16 cellular contexts compared by ENCODE assay signal in genomic region chr1:223000549-223001135, GRCh38.
"Had no signal": no experiment of that assay in that cellular context is flagged by ENCODE, and none has a peak within 500 bp of the region (broad histone marks: within the 10 kb centered on the region; RNA-seq: fewer than 3 reads in every experiment).

No MANE protein-coding gene starts in this region.

- H3K27me3 ChIP-seq: foreskin keratinocyte, neutrophil, sigmoid colon, spleen had no signal

- H3K36me3 ChIP-seq: neutrophil had no signal

- H3K9me3 ChIP-seq: left ventricle myocardium inferior, neutrophil, sigmoid colon, spleen had no signal

- H3K4me3 ChIP-seq: left ventricle myocardium inferior, sigmoid colon, spleen had no signal

- H3K27ac ChIP-seq: foreskin keratinocyte, left ventricle myocardium inferior, neutrophil, parathyroid adenoma, sigmoid colon, spleen had no signal

- H3K4me1 ChIP-seq: parathyroid adenoma had no signal

- ATAC-seq: activated naive CD4-positive, alpha-beta T cell treated with anti-CD3 and anti-CD28 coated beads, Interleukin-2, amount 50 U/mL, for 72 hours; natural killer cell; stimulated activated naive B cell treated with anti-CD40 and anti-IgM and Interleukin-4, amounts not matched to agents 10 μg/mL and 1 μg/mL and 100 μg/mL, for 72 hours had no signal

- DNase-seq: activated CD4-positive, alpha-beta T cell treated with anti-CD3 and anti-CD28 coated beads, Interleukin-2, amount 50 U/mL, for 4 hours; activated gamma-delta T cell treated with Interleukin-2 at 50 U/mL for 16 hours; dermis blood vessel endothelial cell; effector memory CD4-positive, alpha-beta T cell; foreskin keratinocyte; kidney; left ventricle myocardium inferior; natural killer cell; sigmoid colon; spleen; stimulated activated naive B cell treated with anti-CD40 and anti-IgM and Interleukin-4, amounts not matched to agents 10 μg/mL and 1 μg/mL and 100 μg/mL, for 72 hours; SW 1271; T-helper 2 cell had no signal
